Comparison of ENCODE assay signal across 18 cellular contexts in the genomic region with DNA sequence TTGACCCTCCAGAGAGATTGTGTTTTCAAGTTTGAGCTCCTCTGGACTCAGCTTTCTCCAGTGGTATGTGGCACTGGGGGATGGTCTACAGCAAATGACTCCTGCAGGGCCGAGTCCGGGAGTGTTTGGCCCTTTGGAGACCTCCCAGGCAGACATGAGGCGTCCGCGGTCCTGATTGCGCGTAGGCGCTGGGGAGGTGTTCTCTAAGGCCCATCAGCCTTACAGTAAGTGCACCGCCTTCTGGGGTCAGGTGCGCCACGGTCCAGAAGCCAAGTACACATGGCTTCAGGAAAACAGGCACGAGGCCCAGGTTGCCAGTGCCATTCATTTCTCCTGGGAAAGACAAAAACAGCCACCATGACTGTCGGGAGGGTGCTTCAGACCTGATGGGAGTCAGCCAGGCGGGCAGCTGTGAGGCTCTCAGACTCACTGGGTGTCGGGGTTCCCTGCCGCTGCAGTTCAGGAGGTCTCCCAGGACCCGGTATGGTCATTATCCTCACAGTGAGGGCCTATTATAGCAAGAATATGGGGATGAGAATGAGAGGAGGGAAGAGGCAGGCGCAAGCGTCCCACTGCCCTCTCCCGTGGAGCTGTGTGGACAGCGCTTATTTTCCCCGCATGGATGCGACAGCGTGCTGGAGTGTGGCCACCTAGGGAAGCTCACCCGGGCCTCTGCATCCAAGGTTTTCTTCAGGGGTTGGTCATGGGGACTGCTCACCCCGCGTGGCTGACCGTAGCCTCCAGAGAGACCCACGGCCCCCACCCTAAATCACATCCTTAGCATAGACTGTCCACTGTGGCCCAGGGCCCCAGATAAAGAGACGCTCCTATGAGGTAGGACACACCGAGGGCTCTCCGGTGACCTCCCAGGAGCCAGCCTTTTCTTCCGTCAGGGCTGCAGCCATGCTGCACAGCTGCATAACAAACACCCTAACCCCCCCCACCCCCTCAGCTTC. TPM values are rescaled to one million over a fixed set of nuclear protein-coding genes. Genes with fewer than 3 reads are reported as not detected.
A peak's percentile ranks its signal among the peaks of the same experiment; 100 is the strongest.
DNase-seq lines count a peak whose midpoint lies in the region; ATAC-seq, FAIRE-seq and TF ChIP-seq lines count a peak whose summit lies in the region.
"Had no signal": no experiment of that assay in that cellular context is flagged by ENCODE, and none has a peak within 500 bp of the region (broad histone marks: within the 10 kb centered on the region; RNA-seq: fewer than 3 reads in every experiment).

No MANE protein-coding gene starts in this region.

- H2AFZ ChIP-seq in HepG2 (ENCODE audit: low read length): no peak overlapping the region

- H3K4me1 Mint-ChIP-seq in brain: peaks cover 40% of the 10 kb centered on the region
- H3K4me1 Mint-ChIP-seq in stimulated activated naive B cell treated with anti-CD40 and anti-IgM and Interleukin-4, amounts not matched to agents 10 μg/mL and 1 μg/mL and 100 μg/mL, for 72 hours: peaks cover 11 to 20% of the 10 kb centered on the region in 2 donors

- FAIRE-seq in HepG2 (lab: Jason Lieb, UNC): no peak
- FAIRE-seq: bronchial epithelial cell had no signal

- TF ChIP-seq RAD21 in HepG2 (CRISPR knock-in tag; IDR thresholded peaks at IDR 0.05): no peak

- TF ChIP-seq CTCF in HEK293 (tag by site-specific recombination; IDR thresholded peaks at IDR 0.05): no peak
- TF ChIP-seq CTCF in brain (conservative IDR thresholded peaks at IDR 0.05): no peak
- TF ChIP-seq CTCF in HepG2 (CRISPR knock-in tag; IDR thresholded peaks at IDR 0.05): no peak
- no peak for TF ChIP-seq CTCF in Peyer's patch (IDR thresholded peaks at IDR 0.05)

- peaks cover 43% of the 10 kb centered on the region for H3K36me3 Mint-ChIP-seq in brain
- H3K36me3 Mint-ChIP-seq in stimulated activated naive B cell treated with anti-CD40 and anti-IgM and Interleukin-4, amounts not matched to agents 10 μg/mL and 1 μg/mL and 100 μg/mL, for 72 hours: peaks cover 52 to 63% of the 10 kb centered on the region in 2 donors

- peaks cover 24 to 56% of the 10 kb centered on the region in 2 experiments for H3K36me3 ChIP-seq in HEK293 (ENCODE audit: control insufficient read depth in 2 of 2, insufficient read depth in 1 of 2, low read length in 2 of 2)
- H3K36me3 ChIP-seq in HepG2 (replicated peaks in 1 of 2; ENCODE audit: control insufficient read depth in 1 of 2, insufficient read depth in 2 of 2, low read length in 2 of 2): peaks cover 15 to 41% of the 10 kb centered on the region in 2 experiments
- peaks cover 0 to 49% (median 0%) of the 10 kb centered on the region in 3 donors for H3K36me3 ChIP-seq in Peyer's patch

- in situ Hi-C loops in HepG2 (cut with HindIII; ENCODE audit: extremely low pct_ligation_motif_present, low pct_unique_long_range_greater_than_20kb): loop anchor here (10.0 kb wide), 1 partner anchor 107 kb away; no protein-coding TSS in a partner anchor

- H3K9me3 ChIP-seq in HEK293 (ENCODE audit: control insufficient read depth, insufficient read depth, low read depth, low read length): no peaks in the 10 kb centered on the region
- H3K9me3 ChIP-seq in HepG2 (ENCODE audit: low read length): no peaks in the 10 kb centered on the region
- H3K9me3 ChIP-seq in Peyer's patch: no peaks in the 10 kb centered on the region
- H3K9me3 ChIP-seq: BE2C had no signal

- POLR2A ChIA-PET in HEK293 (lab: Yijun Ruan, JAX): interaction anchor here (1.3 kb wide), 1 partner anchor 104 kb away, joined by 3 read pairs; a partner anchor contains a TSS
- POLR2A ChIA-PET in HepG2 (lab: Yijun Ruan, JAX): interaction anchor here (0.7 kb wide), 1 partner anchor 13 kb away, joined by 3 read pairs; no protein-coding TSS in a partner anchor

- CTCF ChIA-PET in HEK293 (lab: Yijun Ruan, JAX) (interaction anchor here (0.5 to 6.0 kb wide), 6 partner anchors 10 to 1349 kb away, joined by 3 to 75 read pairs (median 4); no protein-coding TSS in a partner anchor), HepG2 (lab: Yijun Ruan, JAX; ENCODE audit: low intra/inter-chr PET ratio, low total read pairs) (no interaction called here)

- H3K27me3 ChIP-seq in HepG2 (ENCODE audit: control insufficient read depth in 1 of 2, insufficient read depth in 2 of 2, low read length in 2 of 2) (no peaks in the 10 kb centered on the region), Peyer's patch (no peaks in the 10 kb centered on the region)
- H3K27me3 ChIP-seq: BE2C had no signal

- DNase-seq in HepG2 (ENCODE audit: low spot score): no peak
- DNase-seq in stimulated activated naive B cell treated with anti-CD40 and anti-IgM and Interleukin-4, amounts not matched to agents 10 μg/mL and 1 μg/mL and 100 μg/mL, for 72 hours: no peak
- DNase-seq in middle frontal gyrus (ENCODE audit: extremely low spot score, low spot score): no peak
- DNase-seq in Peyer's patch: no peak
- DNase-seq in central memory CD4-positive, alpha-beta T cell: no peak
- DNase-seq: activated naive CD8-positive, alpha-beta T cell treated with anti-CD3 and anti-CD28 coated beads, Interleukin-2, amount 10 ng/mL, durations not matched to agents 7 days and 5 days; BE2C; Kasumi-1; kidney glomerular epithelial cell; NCI-H1436 treated with DMSO at 0.1 percent for 48 hours; occipital lobe; stimulated activated CD4-positive, alpha-beta T cell treated with anti-CD3 and anti-CD28 coated beads, Interleukin-4, amount 100 ng/mL, for 1 hour had no signal

- no peaks in the 10 kb centered on the region for H3K79me2 ChIP-seq in HepG2 (ENCODE audit: insufficient read depth, low read length)

- no TSS peak for BruUV-seq in HepG2 (replicated peaks; lab: Mats Ljungman, UMichigan)

- peaks cover 0 to 9% (median 3%) of the 10 kb centered on the region in 5 experiments for H3K9me3 Mint-ChIP-seq in brain
- no peaks in the 10 kb centered on the region for H3K9me3 Mint-ChIP-seq in stimulated activated naive B cell treated with anti-CD40 and anti-IgM and Interleukin-4, amounts not matched to agents 10 μg/mL and 1 μg/mL and 100 μg/mL, for 72 hours

- ATAC-seq in HepG2: no peak
- no peak for ATAC-seq in stimulated activated naive B cell treated with anti-CD40 and anti-IgM and Interleukin-4, amounts not matched to agents 10 μg/mL and 1 μg/mL and 100 μg/mL, for 72 hours (replicated peaks)
- no peak for ATAC-seq in HG03097 (IDR thresholded peaks at IDR 0.05; ENCODE audit: low FRiP score, unreplicated experiment)

- H3K9ac ChIP-seq in HepG2 (ENCODE audit: insufficient read depth, low read depth, low read length): no peak overlapping the region

- H3K27ac ChIP-seq in HEK293 (ENCODE audit: extremely low read depth, low read depth, low read length) (no peak overlapping the region), HepG2 (ENCODE audit: extremely low read length, insufficient read depth, low read length) (no peak overlapping the region), Peyer's patch (no peak overlapping the region)
- H3K27ac ChIP-seq: VCaP had no signal

- H3K4me2 ChIP-seq in HepG2 (ENCODE audit: low read depth, low read length): no peak overlapping the region

- H3K27ac Mint-ChIP-seq in brain: peak overlapping the region in 3 of 5 experiments; percentile 17 to 91 (median 62)
- H3K27ac Mint-ChIP-seq in stimulated activated naive B cell treated with anti-CD40 and anti-IgM and Interleukin-4, amounts not matched to agents 10 μg/mL and 1 μg/mL and 100 μg/mL, for 72 hours: peak overlapping the region; percentile 37
- H3K27ac Mint-ChIP-seq: activated naive CD8-positive, alpha-beta T cell treated with anti-CD3 and anti-CD28 coated beads, Interleukin-2, amount 10 ng/mL, durations not matched to agents 7 days and 5 days had no signal

- 93% methylated on average over 18 of the region's 33 CpGs for WGBS in HepG2 (ENCODE audit: low lambda C conversion rate)

- intact Hi-C loops in HepG2 (cut with micrococcal nuclease; ENCODE audit: unreplicated experiment): no loop called here

- H3K4me3 Mint-ChIP-seq in brain: no peak overlapping the region
- H3K4me3 Mint-ChIP-seq in stimulated activated naive B cell treated with anti-CD40 and anti-IgM and Interleukin-4, amounts not matched to agents 10 μg/mL and 1 μg/mL and 100 μg/mL, for 72 hours: peak overlapping the region in 1 of 2 donors; percentile 36
- H3K4me3 Mint-ChIP-seq: activated naive CD8-positive, alpha-beta T cell treated with anti-CD3 and anti-CD28 coated beads, Interleukin-2, amount 10 ng/mL, durations not matched to agents 7 days and 5 days had no signal

- no peak overlapping the region for H3K4me3 ChIP-seq in HEK293 (ENCODE audit: low read depth, low read length)
- H3K4me3 ChIP-seq in HepG2 (replicated peaks in 1 of 3; ENCODE audit: insufficient read depth in 1 of 3, low read depth in 2 of 3, low read length in 3 of 3): no peak overlapping the region
- no peak overlapping the region for H3K4me3 ChIP-seq in Peyer's patch

- H3K4me1 ChIP-seq in HEK293 (ENCODE audit: control insufficient read depth, insufficient read depth, low read length) (no peaks in the 10 kb centered on the region), HepG2 (ENCODE audit: insufficient read depth, low read length) (0 out of 2 replicates have a peak, but pooled peaks cover under 1% of the 10 kb centered on the region), Peyer's patch (no peaks in the 10 kb centered on the region)
- H3K4me1 ChIP-seq: BE2C had no signal

- H3K27me3 Mint-ChIP-seq in brain: peaks cover 3% of the 10 kb centered on the region
- H3K27me3 Mint-ChIP-seq in stimulated activated naive B cell treated with anti-CD40 and anti-IgM and Interleukin-4, amounts not matched to agents 10 μg/mL and 1 μg/mL and 100 μg/mL, for 72 hours: no peaks in the 10 kb centered on the region
- H3K27me3 Mint-ChIP-seq: activated naive CD8-positive, alpha-beta T cell treated with anti-CD3 and anti-CD28 coated beads, Interleukin-2, amount 10 ng/mL, durations not matched to agents 7 days and 5 days had no signal

- no peaks in the 10 kb centered on the region for H4K20me1 ChIP-seq in HepG2 (ENCODE audit: insufficient read depth, low read length)

- TF ChIP-seq POLR2A in HepG2 (IDR thresholded peaks at IDR 0.05; ENCODE audit: insufficient read depth in 1 of 2, low read depth in 2 of 2, low read length in 2 of 2): no peak
- TF ChIP-seq POLR2A in Peyer's patch (IDR thresholded peaks at IDR 0.05): no peak

- TF ChIP-seq EP300 in HepG2 (IDR thresholded peaks at IDR 0.05; ENCODE audit: low read depth in 2 of 2, low read length in 2 of 2): no peak
- no peak for TF ChIP-seq EP300 in HepG2 (CRISPR knock-in tag; IDR thresholded peaks at IDR 0.05; ENCODE audit: borderline replicate concordance)

RNA-seq across cellular contexts. Expression of a gene that starts 21.8 kb away (rescaled TPM):
- polyA plus RNA-seq in brain (ENCODE audit: insufficient read depth, low read depth, low replicate concordance) (14.1 TPM), HepG2 (2011; rRNA removed) (not detected in 2 replicates)
- total RNA-seq in HepG2 (2016; rRNA removed; fragmentation: Illumina TruSeq; extraction: Trizol) (0.04 TPM in 1 of 2 replicates, not detected in the other), Peyer's patch (1 to 10 TPM in 1 of 4 donors, under 1 TPM in 3; 0.70 to 2.5 (median 0.90) TPM)
- total RNA-seq in HepG2 (2016; cell fraction: cytosol; rRNA removed; fragmentation: Illumina TruSeq; extraction: Trizol; ENCODE audit: low read depth): not detected in 2 replicates
- total RNA-seq in HepG2 (2016; cell fraction: insoluble cytoplasmic fraction; rRNA removed; fragmentation: Illumina TruSeq; extraction: Trizol): 0.06 TPM in 1 of 2 replicates, not detected in the other
- not detected in 2 replicates for total RNA-seq in HepG2 (2016; cell fraction: membrane; rRNA removed; fragmentation: Illumina TruSeq; extraction: Trizol)
- not detected in 2 replicates for total RNA-seq in HepG2 (2016; cell fraction: nucleus; rRNA removed; fragmentation: Illumina TruSeq; extraction: Trizol)
- not detected in 2 replicates for polyA plus RNA-seq in HepG2 (2011; cell fraction: cytosol; rRNA removed)
- not detected in 2 replicates for polyA plus RNA-seq in HepG2 (2011; cell fraction: nucleus; rRNA removed)
- polyA plus RNA-seq in HepG2 (2012): not detected in 2 replicates
- polyA plus RNA-seq in HepG2 (2016; cell fraction: cytosol; fragmentation: Illumina TruSeq; extraction: Trizol; ENCODE audit: low read depth): not detected in 2 replicates
- polyA plus RNA-seq in HepG2 (2016; cell fraction: insoluble cytoplasmic fraction; fragmentation: Illumina TruSeq; extraction: Trizol; ENCODE audit: low read depth): not detected in 2 replicates
- not detected in 2 replicates for polyA plus RNA-seq in HepG2 (2016; cell fraction: membrane; fragmentation: Illumina TruSeq; extraction: Trizol; ENCODE audit: low read depth)
- polyA plus RNA-seq in HepG2 (2016; cell fraction: nucleus; fragmentation: Illumina TruSeq; extraction: Trizol; ENCODE audit: insufficient read depth, low read depth): not detected in 2 replicates
- not detected in 2 replicates for polyA minus RNA-seq in HepG2 (2011; rRNA and poly(A)+ RNA removed; ENCODE audit: low replicate concordance)
- not detected in 2 replicates for polyA minus RNA-seq in HepG2 (2011; cell fraction: cytosol; rRNA and poly(A)+ RNA removed)
- not detected in 2 replicates for polyA minus RNA-seq in HepG2 (2011; cell fraction: nucleus; rRNA and poly(A)+ RNA removed)
- total RNA-seq: activated naive CD8-positive, alpha-beta T cell treated with anti-CD3 and anti-CD28 coated beads, Interleukin-2, amount 10 ng/mL, durations not matched to agents 7 days and 5 days; mononuclear cell had no signal

RNA-seq across cellular contexts. Expression of a gene that starts 37.2 kb away (rescaled TPM):
- polyA plus RNA-seq in brain (ENCODE audit: insufficient read depth, low read depth, low replicate concordance) (5.3 TPM), HepG2 (2011; rRNA removed) (not detected in 2 replicates)
- total RNA-seq in HepG2 (2016; rRNA removed; fragmentation: Illumina TruSeq; extraction: Trizol) (not detected in 2 replicates), Peyer's patch (not detected)
- not detected in 2 replicates for total RNA-seq in HepG2 (2016; cell fraction: cytosol; rRNA removed; fragmentation: Illumina TruSeq; extraction: Trizol; ENCODE audit: low read depth)
- total RNA-seq in HepG2 (2016; cell fraction: insoluble cytoplasmic fraction; rRNA removed; fragmentation: Illumina TruSeq; extraction: Trizol): not detected in 2 replicates
- total RNA-seq in HepG2 (2016; cell fraction: membrane; rRNA removed; fragmentation: Illumina TruSeq; extraction: Trizol): not detected in 2 replicates
- not detected in 2 replicates for total RNA-seq in HepG2 (2016; cell fraction: nucleus; rRNA removed; fragmentation: Illumina TruSeq; extraction: Trizol)
- polyA plus RNA-seq in HepG2 (2011; cell fraction: cytosol; rRNA removed): not detected in 2 replicates
- not detected in 2 replicates for polyA plus RNA-seq in HepG2 (2011; cell fraction: nucleus; rRNA removed)
- polyA plus RNA-seq in HepG2 (2012): not detected in 2 replicates
- not detected in 2 replicates for polyA plus RNA-seq in HepG2 (2016; cell fraction: cytosol; fragmentation: Illumina TruSeq; extraction: Trizol; ENCODE audit: low read depth)
- not detected in 2 replicates for polyA plus RNA-seq in HepG2 (2016; cell fraction: insoluble cytoplasmic fraction; fragmentation: Illumina TruSeq; extraction: Trizol; ENCODE audit: low read depth)
- polyA plus RNA-seq in HepG2 (2016; cell fraction: membrane; fragmentation: Illumina TruSeq; extraction: Trizol; ENCODE audit: low read depth): not detected in 2 replicates
- polyA plus RNA-seq in HepG2 (2016; cell fraction: nucleus; fragmentation: Illumina TruSeq; extraction: Trizol; ENCODE audit: insufficient read depth, low read depth): not detected in 2 replicates
- 0.02 TPM in 1 of 2 replicates, not detected in the other for polyA minus RNA-seq in HepG2 (2011; rRNA and poly(A)+ RNA removed; ENCODE audit: low replicate concordance)
- not detected in 2 replicates for polyA minus RNA-seq in HepG2 (2011; cell fraction: cytosol; rRNA and poly(A)+ RNA removed)
- polyA minus RNA-seq in HepG2 (2011; cell fraction: nucleus; rRNA and poly(A)+ RNA removed): not detected in 2 replicates
- total RNA-seq: bronchial epithelial cell, mononuclear cell had no signal

RNA-seq across cellular contexts. Expression of a gene that starts 44.7 kb away (rescaled TPM):
- 96.7 TPM for polyA plus RNA-seq in brain (ENCODE audit: insufficient read depth, low read depth, low replicate concordance)
- 38.2 and 41.6 TPM in 2 replicates for total RNA-seq in HepG2 (2016; rRNA removed; fragmentation: Illumina TruSeq; extraction: Trizol)
- 6.6 and 9.3 TPM in 2 replicates for total RNA-seq in HepG2 (2016; cell fraction: cytosol; rRNA removed; fragmentation: Illumina TruSeq; extraction: Trizol; ENCODE audit: low read depth)
- 33.6 and 40.9 TPM in 2 replicates for total RNA-seq in HepG2 (2016; cell fraction: insoluble cytoplasmic fraction; rRNA removed; fragmentation: Illumina TruSeq; extraction: Trizol)
- 12.2 and 12.3 TPM in 2 replicates for total RNA-seq in HepG2 (2016; cell fraction: membrane; rRNA removed; fragmentation: Illumina TruSeq; extraction: Trizol)
- total RNA-seq in HepG2 (2016; cell fraction: nucleus; rRNA removed; fragmentation: Illumina TruSeq; extraction: Trizol): 31.3 and 44.2 TPM in 2 replicates
- 67.9 and 68.5 TPM in 2 replicates for polyA plus RNA-seq in HepG2 (2011; rRNA removed)
- 52.3 and 70.1 TPM in 2 replicates for polyA plus RNA-seq in HepG2 (2011; cell fraction: cytosol; rRNA removed)
- 118 and 133 TPM in 2 replicates for polyA plus RNA-seq in HepG2 (2011; cell fraction: nucleus; rRNA removed)
- 33.2 and 36.7 TPM in 2 replicates for polyA plus RNA-seq in HepG2 (2012)
- 3.4 and 4.4 TPM in 2 replicates for polyA plus RNA-seq in HepG2 (2016; cell fraction: cytosol; fragmentation: Illumina TruSeq; extraction: Trizol; ENCODE audit: low read depth)
- 45.7 and 54.9 TPM in 2 replicates for polyA plus RNA-seq in HepG2 (2016; cell fraction: insoluble cytoplasmic fraction; fragmentation: Illumina TruSeq; extraction: Trizol; ENCODE audit: low read depth)
- 6.8 and 8.2 TPM in 2 replicates for polyA plus RNA-seq in HepG2 (2016; cell fraction: membrane; fragmentation: Illumina TruSeq; extraction: Trizol; ENCODE audit: low read depth)
- 82.9 and 89.8 TPM in 2 replicates for polyA plus RNA-seq in HepG2 (2016; cell fraction: nucleus; fragmentation: Illumina TruSeq; extraction: Trizol; ENCODE audit: insufficient read depth, low read depth)
- 92.2 and 144 TPM in 2 replicates for polyA minus RNA-seq in HepG2 (2011; rRNA and poly(A)+ RNA removed; ENCODE audit: low replicate concordance)
- polyA minus RNA-seq in HepG2 (2011; cell fraction: cytosol; rRNA and poly(A)+ RNA removed): 26.7 and 26.9 TPM in 2 replicates
- 63.0 and 66.9 TPM in 2 replicates for polyA minus RNA-seq in HepG2 (2011; cell fraction: nucleus; rRNA and poly(A)+ RNA removed)
- 100 to 1,000 TPM in 3 of 4 donors, 10 to 100 TPM in 1; 68.8 to 214 (median 129) TPM for total RNA-seq in Peyer's patch
